Comparison of ENCODE assay signal across 8 cellular contexts in the genomic region with DNA sequence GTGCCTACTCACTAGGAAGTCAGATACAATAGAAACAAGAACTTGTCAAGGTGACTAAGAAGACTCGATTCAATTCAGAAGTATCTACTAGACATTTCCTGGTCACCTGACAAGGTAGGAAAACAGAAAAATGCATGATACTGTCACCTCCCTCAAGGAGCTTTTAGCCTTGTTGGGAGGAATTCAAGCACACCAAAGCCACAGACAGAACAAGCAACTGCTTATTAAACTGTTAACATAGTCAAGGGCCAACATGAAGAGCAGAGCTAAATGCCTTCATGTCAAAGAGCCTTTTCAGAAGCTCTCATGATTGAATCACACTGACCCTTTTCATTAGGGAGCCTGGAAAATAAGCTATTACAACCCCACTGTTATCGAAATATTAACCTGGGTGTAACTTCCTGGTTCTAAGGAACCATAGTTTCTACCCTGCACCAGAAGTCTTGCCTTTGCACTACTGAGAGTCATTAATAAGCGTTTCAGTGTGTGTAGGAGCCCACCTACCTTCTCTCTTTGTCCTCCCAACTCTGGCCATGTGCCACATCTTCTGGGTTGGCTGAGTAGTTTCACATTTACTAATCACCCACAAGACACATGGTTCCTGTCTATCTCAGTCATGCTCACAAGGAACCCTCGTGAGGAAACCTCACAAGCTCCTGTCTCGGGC. TPM values are rescaled to one million over a fixed set of nuclear protein-coding genes. Genes with fewer than 3 reads are reported as not detected.
A peak's percentile ranks its signal among the peaks of the same experiment; 100 is the strongest.
DNase-seq lines count a peak whose midpoint lies in the region; ATAC-seq lines count a peak whose summit lies in the region.

No MANE protein-coding gene starts in this region.

- peaks cover 1% of the 10 kb centered on the region for H3K36me3 Mint-ChIP-seq in activated CD8-positive, alpha-beta memory T cell treated with anti-CD3 and anti-CD28 coated beads, Interleukin-2, amount 10 ng/mL, durations not matched to agents 7 days and 5 days

- H3K27ac Mint-ChIP-seq in activated CD8-positive, alpha-beta memory T cell treated with anti-CD3 and anti-CD28 coated beads, Interleukin-2, amount 10 ng/mL, durations not matched to agents 7 days and 5 days, result peak overlapping the region; percentile 94

- peak overlapping the region; percentile 51 for H3K4me3 Mint-ChIP-seq in activated CD8-positive, alpha-beta memory T cell treated with anti-CD3 and anti-CD28 coated beads, Interleukin-2, amount 10 ng/mL, durations not matched to agents 7 days and 5 days

- no peaks in the 10 kb centered on the region for H3K9me3 Mint-ChIP-seq in activated CD8-positive, alpha-beta memory T cell treated with anti-CD3 and anti-CD28 coated beads, Interleukin-2, amount 10 ng/mL, durations not matched to agents 7 days and 5 days (ENCODE audit: low read depth)

- no peaks in the 10 kb centered on the region for H3K27me3 Mint-ChIP-seq in activated CD8-positive, alpha-beta memory T cell treated with anti-CD3 and anti-CD28 coated beads, Interleukin-2, amount 10 ng/mL, durations not matched to agents 7 days and 5 days

- ATAC-seq in GM21367 (IDR thresholded peaks at IDR 0.05; ENCODE audit: unreplicated experiment) (peak; percentile 54), HG03571 (IDR thresholded peaks at IDR 0.05; ENCODE audit: unreplicated experiment) (peak; percentile 63)
- peak; percentile 75 for ATAC-seq in activated CD8-positive, alpha-beta memory T cell treated with anti-CD3 and anti-CD28 coated beads, Interleukin-2, amount 10 ng/mL, durations not matched to agents 7 days and 5 days

- H3K4me1 Mint-ChIP-seq in activated CD8-positive, alpha-beta memory T cell treated with anti-CD3 and anti-CD28 coated beads, Interleukin-2, amount 10 ng/mL, durations not matched to agents 7 days and 5 days, result peaks cover 65% of the 10 kb centered on the region

- peak; percentile 93 for DNase-seq in DMS79 (lab: John Stamatoyannopoulos, UW)
- peak; percentile 87 for DNase-seq in activated CD8-positive, alpha-beta memory T cell treated with anti-CD3 and anti-CD28 coated beads, Interleukin-2, amount 10 ng/mL, durations not matched to agents 7 days and 5 days
- DNase-seq in medulla oblongata (ENCODE audit: extremely low spot score), result peak; percentile 74
- no peak for DNase-seq in D341Med (ENCODE audit: low spot score)
- DNase-seq in cerebellar nuclear complex (lab: John Stamatoyannopoulos, UW), result no peak
- DNase-seq in posterior vena cava (ENCODE audit: low spot score), result no peak

- CTCF ChIA-PET in activated CD8-positive, alpha-beta memory T cell treated with anti-CD3 and anti-CD28 coated beads, Interleukin-2, amount 10 ng/mL, durations not matched to agents 7 days and 5 days (lab: Charles Lee), result interaction anchor here (1.0 to 3.8 kb wide), 11 partner anchors 8 to 173 kb away, joined by 3 to 33 read pairs (median 3); a partner anchor contains a TSS

- intact Hi-C loops in posterior vena cava (cut with DNase I), result loop anchor here in 1 of 2 donors (10.0 kb wide), 1 partner anchor 1443 kb away; no protein-coding TSS in a partner anchor

RNA-seq across cellular contexts. Expression of a gene that starts 31.0 kb away (rescaled TPM):
- total RNA-seq in activated CD8-positive, alpha-beta memory T cell treated with anti-CD3 and anti-CD28 coated beads, Interleukin-2, amount 10 ng/mL, durations not matched to agents 7 days and 5 days, result 100 to 1,000 TPM in 1 of 2 experiments, 10 to 100 TPM in 1; 88.3 to 138 TPM
- total RNA-seq in posterior vena cava, result 100 to 1,000 TPM; 148 to 189 TPM

RNA-seq across cellular contexts. Expression of a gene that starts 46.6 kb away (rescaled TPM):
- 100 to 1,000 TPM in 1 of 2 experiments, 10 to 100 TPM in 1; 90.2 to 110 TPM for total RNA-seq in activated CD8-positive, alpha-beta memory T cell treated with anti-CD3 and anti-CD28 coated beads, Interleukin-2, amount 10 ng/mL, durations not matched to agents 7 days and 5 days
- total RNA-seq in posterior vena cava, result 10 to 100 TPM; 90.2 to 97.5 TPM

Comparison
In these comparisons a context has a peak if more than half of its experiments do, and no peak if none do; other contexts are left out.
1. DNase-seq: peak in DMS79 (single experiment), activated CD8-positive, alpha-beta memory T cell treated with anti-CD3 and anti-CD28 coated beads, Interleukin-2, amount 10 ng/mL, durations not matched to agents 7 days and 5 days (single experiment) and medulla oblongata (single experiment); none in D341Med (single experiment), cerebellar nuclear complex (0 of 2) and posterior vena cava (single experiment).
2. Peak in every context shown above with its lines, with median percentiles within 50 percentile points of each other: ATAC-seq.